ENCODE assay signal across 8 cellular contexts in the genomic region with DNA sequence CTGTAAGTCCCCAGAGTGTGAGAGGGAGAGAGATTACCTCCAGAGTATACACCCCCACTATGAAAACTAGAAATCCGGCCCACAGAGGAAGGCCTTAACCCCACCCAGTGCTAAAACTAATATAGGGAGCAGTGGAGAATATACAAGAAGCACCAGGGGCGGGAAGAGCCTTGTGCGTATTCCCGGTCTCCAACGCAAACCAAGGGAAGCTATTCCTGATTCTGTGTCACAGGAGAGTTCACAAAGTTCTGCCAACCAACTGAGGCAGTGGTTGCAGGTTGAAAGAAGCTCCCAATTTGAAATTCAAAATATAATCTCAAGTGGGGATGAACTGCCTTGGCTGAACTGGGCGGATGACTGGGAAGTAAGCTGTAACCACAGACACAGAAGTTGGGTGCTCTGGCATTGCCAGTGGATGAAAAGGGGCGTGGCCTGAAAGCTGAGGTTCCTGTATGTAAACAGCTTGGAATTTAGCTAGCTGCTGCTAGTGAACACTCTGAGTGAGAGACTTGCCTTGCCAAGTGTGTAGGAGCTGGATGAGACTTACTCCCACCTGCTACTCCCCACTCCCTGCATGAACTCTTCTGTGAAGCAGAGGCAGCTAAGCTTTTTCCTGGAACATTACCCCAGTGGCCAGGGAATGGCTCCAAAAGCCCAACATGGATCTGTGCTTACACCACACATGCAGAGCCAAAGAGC. TPM values are rescaled to one million over a fixed set of nuclear protein-coding genes. Genes with fewer than 3 reads are reported as not detected.
DNase-seq lines count a peak whose midpoint lies in the region; ATAC-seq and TF ChIP-seq lines count a peak whose summit lies in the region.

No MANE protein-coding gene starts in this region.

- no peaks in the 10 kb centered on the region for H3K9me3 ChIP-seq in fibroblast of lung (ENCODE audit: control insufficient read depth, insufficient read depth, low read depth, low read length)

- no peak overlapping the region for H3K4me3 ChIP-seq in fibroblast of lung (replicated peaks in 1 of 4; ENCODE audit: control extremely low read depth in 1 of 4, insufficient read depth in 1 of 4, low read depth in 3 of 4, low read length in 4 of 4)

- ATAC-seq in HG03460 (IDR thresholded peaks at IDR 0.05; ENCODE audit: unreplicated experiment) (no peak), HG02870 (IDR thresholded peaks at IDR 0.05; ENCODE audit: unreplicated experiment) (no peak)

- H3K4me3 Mint-ChIP-seq in nephron progenitor cell (no peak overlapping the region), osteocyte (ENCODE audit: unreplicated experiment) (no peak overlapping the region)

- peaks cover 3% of the 10 kb centered on the region for H3K4me1 ChIP-seq in fibroblast of lung (ENCODE audit: control insufficient read depth, extremely low read depth, insufficient read depth, low read length)

- H3K27ac Mint-ChIP-seq in nephron progenitor cell (peak overlapping the region; percentile 86), osteocyte (ENCODE audit: unreplicated experiment) (no peak overlapping the region)

- peaks cover 26% of the 10 kb centered on the region for H3K9me3 Mint-ChIP-seq in nephron progenitor cell
- H3K9me3 Mint-ChIP-seq in osteocyte (ENCODE audit: unreplicated experiment) = no peaks in the 10 kb centered on the region

- no peak overlapping the region for H3K9ac ChIP-seq in fibroblast of lung (ENCODE audit: insufficient read depth, low read length)

- no peak overlapping the region for H2AFZ ChIP-seq in fibroblast of lung (ENCODE audit: low read length)

- H3K27me3 Mint-ChIP-seq in nephron progenitor cell (ENCODE audit: low read depth, poor library complexity) = peaks cover 7% of the 10 kb centered on the region
- no peaks in the 10 kb centered on the region for H3K27me3 Mint-ChIP-seq in osteocyte (ENCODE audit: unreplicated experiment)

- peaks cover 7% of the 10 kb centered on the region for H3K79me2 ChIP-seq in fibroblast of lung (ENCODE audit: control insufficient read depth, insufficient read depth, low read length)

- peaks cover 32% of the 10 kb centered on the region for H3K36me3 Mint-ChIP-seq in nephron progenitor cell (ENCODE audit: low read depth)
- H3K36me3 Mint-ChIP-seq in osteocyte (ENCODE audit: unreplicated experiment) = peaks cover 7% of the 10 kb centered on the region

- TF ChIP-seq CTCF in fibroblast of lung (conservative IDR thresholded peaks at IDR 0.05 in 1 of 2, IDR thresholded peaks at IDR 0.05 in 1 of 2; ENCODE audit: low read depth in 1 of 2, low read length in 2 of 2) (no peak), nephron progenitor cell (IDR thresholded peaks at IDR 0.05) (no peak), osteocyte (IDR thresholded peaks at IDR 0.05) (no peak)

- H3K4me2 ChIP-seq in fibroblast of lung (ENCODE audit: extremely low read depth, insufficient read depth, low read length) = no peak overlapping the region

- no peaks in the 10 kb centered on the region for H3K27me3 ChIP-seq in fibroblast of lung (ENCODE audit: control insufficient read depth, insufficient read depth, low read length)

- no peak overlapping the region for H3K27ac ChIP-seq in fibroblast of lung (ENCODE audit: insufficient read depth, low read length)

- DNase-seq in DMS 273 (lab: John Stamatoyannopoulos, UW; ENCODE audit: unreplicated experiment) = peak; percentile 66
- DNase-seq in NCI-H226 = peak; percentile 96
- DNase-seq in fibroblast of lung (ENCODE audit: low read depth in 2 of 2) = peak; percentile 42 to 73
- DNase-seq in nephron progenitor cell = peak; percentile 18
- DNase-seq in NCI-H510A (lab: John Stamatoyannopoulos, UW) = no peak
- DNase-seq in osteocyte (ENCODE audit: extremely low spot score, unreplicated experiment) = no peak

- H4K20me1 ChIP-seq in fibroblast of lung (ENCODE audit: control insufficient read depth, extremely low read depth, insufficient read depth, low read length) = no peaks in the 10 kb centered on the region

- peaks cover 46% of the 10 kb centered on the region for H3K4me1 Mint-ChIP-seq in nephron progenitor cell
- peaks cover 28% of the 10 kb centered on the region for H3K4me1 Mint-ChIP-seq in osteocyte (ENCODE audit: unreplicated experiment)

- H3K36me3 ChIP-seq in fibroblast of lung (ENCODE audit: control insufficient read depth, insufficient read depth, low read length) = no peaks in the 10 kb centered on the region

RNA-seq across cellular contexts. Expression of a gene that starts 32.7 kb away (rescaled TPM):
- total RNA-seq in fibroblast of lung = 42.6 and 51.4 TPM in 2 replicates
- polyA plus RNA-seq in fibroblast of lung = 21.9 and 31.2 TPM in 2 replicates
- polyA plus RNA-seq in fibroblast of lung (2012) = 13.7 and 19.2 TPM in 2 replicates
- 8.1 and 9.5 TPM in 2 replicates for polyA minus RNA-seq in fibroblast of lung (ENCODE audit: low replicate concordance)
- total RNA-seq in osteocyte = 47.6 and 51.0 TPM in 2 replicates

Comparison
In these comparisons a context has a peak if more than half of its experiments do, and no peak if none do; other contexts are left out.
1. DNase-seq: peak in DMS 273 (single experiment), NCI-H226 (single experiment), fibroblast of lung (2 of 2) and nephron progenitor cell (single experiment); none in NCI-H510A (single experiment) and osteocyte (single experiment).